ENCODE assay signal across 8 cellular contexts in the genomic region with DNA sequence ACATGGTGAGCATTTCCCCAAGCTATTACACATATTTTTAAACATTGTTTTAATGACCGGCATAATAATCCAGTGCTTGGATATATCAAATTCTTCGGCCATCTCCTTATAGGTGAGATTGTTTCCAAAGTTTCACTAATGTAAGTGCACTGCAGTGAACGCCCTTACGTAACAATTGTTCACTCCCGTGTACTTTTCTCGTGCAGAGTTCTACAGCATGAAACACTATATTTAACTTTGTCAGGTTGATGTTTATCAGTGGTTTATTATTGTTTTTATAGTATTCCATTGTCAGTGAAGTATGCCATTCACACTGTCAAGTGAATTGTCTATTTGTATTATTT. TPM values are rescaled to one million over a fixed set of nuclear protein-coding genes. Genes with fewer than 3 reads are reported as not detected.
DNase-seq lines count a peak whose midpoint lies in the region; ATAC-seq and TF ChIP-seq lines count a peak whose summit lies in the region.

No MANE protein-coding gene starts in this region.

- intact Hi-C loops in vagina (cut with DNase I), result loop anchor here (5.0 kb wide), 1 partner anchor 279 kb away; a partner anchor contains a TSS
- intact Hi-C loops in head of caudate nucleus (cut with DNase I), result loop anchor here (1.0 kb wide), 1 partner anchor 8 kb away; a partner anchor contains a TSS

- ATAC-seq in stimulated activated naive CD8-positive, alpha-beta T cell treated with anti-CD3 and anti-CD28 coated beads, Interleukin-15, Interleukin-2, amounts not matched to agents 100 U/mL and 50 U/mL, for 24 hours, result no peak
- ATAC-seq in GM18858 (IDR thresholded peaks at IDR 0.05; ENCODE audit: unreplicated experiment) (no peak), HG03342 (IDR thresholded peaks at IDR 0.05; ENCODE audit: unreplicated experiment) (no peak)

- peak overlapping the region; percentile 91 for H3K4me3 Mint-ChIP-seq in stimulated activated naive CD8-positive, alpha-beta T cell treated with anti-CD3 and anti-CD28 coated beads, Interleukin-15, Interleukin-2, amounts not matched to agents 100 ng/mL and 50 ng/mL, for 24 hours
- H3K4me3 Mint-ChIP-seq in brain (peak overlapping the region; percentile 90 to 97 (median 92)), mesothelial cell of epicardium (peak overlapping the region; percentile 91)

- H3K36me3 ChIP-seq in vagina, result peaks cover 0 to 17% of the 10 kb centered on the region in 2 donors

- TF ChIP-seq POLR2A in vagina (IDR thresholded peaks at IDR 0.05), result no peak

- no peak for TF ChIP-seq CTCF in brain (conservative IDR thresholded peaks at IDR 0.05)
- no peak for TF ChIP-seq CTCF in mesothelial cell of epicardium (IDR thresholded peaks at IDR 0.05; ENCODE audit: unreplicated experiment)
- TF ChIP-seq CTCF in vagina (IDR thresholded peaks at IDR 0.05), result no peak

- H3K4me3 ChIP-seq in vagina, result peak overlapping the region; percentile 47 to 64

- no peaks in the 10 kb centered on the region for H3K9me3 Mint-ChIP-seq in stimulated activated naive CD8-positive, alpha-beta T cell treated with anti-CD3 and anti-CD28 coated beads, Interleukin-15, Interleukin-2, amounts not matched to agents 100 ng/mL and 50 ng/mL, for 24 hours
- H3K9me3 Mint-ChIP-seq in brain (peaks cover 0 to 3% (median 0%) of the 10 kb centered on the region in 5 experiments), mesothelial cell of epicardium (no peaks in the 10 kb centered on the region)

- no peaks in the 10 kb centered on the region for H3K9me3 ChIP-seq in vagina

- H3K27me3 Mint-ChIP-seq in stimulated activated naive CD8-positive, alpha-beta T cell treated with anti-CD3 and anti-CD28 coated beads, Interleukin-15, Interleukin-2, amounts not matched to agents 100 ng/mL and 50 ng/mL, for 24 hours, result no peaks in the 10 kb centered on the region
- H3K27me3 Mint-ChIP-seq in brain (peaks cover 11% of the 10 kb centered on the region), mesothelial cell of epicardium (ENCODE audit: low read depth) (no peaks in the 10 kb centered on the region)

- DNase-seq in stimulated activated naive CD8-positive, alpha-beta T cell treated with anti-CD3 and anti-CD28 coated beads, Interleukin-15, Interleukin-2, amounts not matched to agents 100 U/mL and 50 U/mL, for 24 hours, result no peak
- no peak for DNase-seq in mesothelial cell of epicardium (ENCODE audit: low spot score in 2 of 2, unreplicated experiment in 2 of 2)
- DNase-seq in vagina (ENCODE audit: extremely low spot score in 2 of 2), result no peak
- no peak for DNase-seq in head of caudate nucleus

- peaks cover 36% of the 10 kb centered on the region for H3K4me1 ChIP-seq in vagina

- peaks cover 49% of the 10 kb centered on the region for H3K4me1 Mint-ChIP-seq in stimulated activated naive CD8-positive, alpha-beta T cell treated with anti-CD3 and anti-CD28 coated beads, Interleukin-15, Interleukin-2, amounts not matched to agents 100 ng/mL and 50 ng/mL, for 24 hours (ENCODE audit: low read depth)
- peaks cover 39% of the 10 kb centered on the region for H3K4me1 Mint-ChIP-seq in brain
- H3K4me1 Mint-ChIP-seq in mesothelial cell of epicardium, result peaks cover 38% of the 10 kb centered on the region

- no peaks in the 10 kb centered on the region for H3K27me3 ChIP-seq in vagina

- peak overlapping the region; percentile 56 for H3K27ac Mint-ChIP-seq in stimulated activated naive CD8-positive, alpha-beta T cell treated with anti-CD3 and anti-CD28 coated beads, Interleukin-15, Interleukin-2, amounts not matched to agents 100 ng/mL and 50 ng/mL, for 24 hours
- H3K27ac Mint-ChIP-seq in brain, result peak overlapping the region; percentile 94 to 98 (median 96)
- peak overlapping the region; percentile 96 for H3K27ac Mint-ChIP-seq in mesothelial cell of epicardium

- H3K36me3 Mint-ChIP-seq in stimulated activated naive CD8-positive, alpha-beta T cell treated with anti-CD3 and anti-CD28 coated beads, Interleukin-15, Interleukin-2, amounts not matched to agents 100 ng/mL and 50 ng/mL, for 24 hours (ENCODE audit: low read depth), result peaks cover 21% of the 10 kb centered on the region
- H3K36me3 Mint-ChIP-seq in brain, result peaks cover 4% of the 10 kb centered on the region
- no peaks in the 10 kb centered on the region for H3K36me3 Mint-ChIP-seq in mesothelial cell of epicardium

- H3K27ac ChIP-seq in vagina, result peak overlapping the region; percentile 92

RNA-seq across cellular contexts. Expression of a gene that starts 3.4 kb away (rescaled TPM):
- 10.4 TPM for polyA plus RNA-seq in brain (ENCODE audit: insufficient read depth, low read depth, low replicate concordance)
- total RNA-seq in mesothelial cell of epicardium (13.9 to 15.3 TPM (median 15.0 TPM) in 3 replicates), vagina (20.9 TPM)

RNA-seq across cellular contexts. Expression of a gene that starts 7.9 kb away (rescaled TPM):
- 31.2 TPM for polyA plus RNA-seq in brain (ENCODE audit: insufficient read depth, low read depth, low replicate concordance)
- total RNA-seq in mesothelial cell of epicardium, result 23.7 to 25.5 TPM (median 24.8 TPM) in 3 replicates
- 40.0 TPM for total RNA-seq in vagina
